Comparison of ENCODE assay signal across 14 cellular contexts in genomic region chr6:23176471-23176870, GRCh38.
DNase-seq lines count a peak whose midpoint lies in the region; FAIRE-seq and TF ChIP-seq lines count a peak whose summit lies in the region.
"Had no signal": no experiment of that assay in that cellular context is flagged by ENCODE, and none has a peak within 500 bp of the region (broad histone marks: within the 10 kb centered on the region; RNA-seq: fewer than 3 reads in every experiment).

No MANE protein-coding gene starts in this region.

- H3K4me1 ChIP-seq in GM23248 (ENCODE audit: insufficient read depth), result peaks cover 28% of the 10 kb centered on the region

- H2AFZ ChIP-seq in GM23248, result no peak overlapping the region
- H2AFZ ChIP-seq: PC-9 had no signal

- H3K9me3 ChIP-seq in GM23248 (ENCODE audit: low read depth), result no peaks in the 10 kb centered on the region
- H3K9me3 ChIP-seq: SJSA1 had no signal

- no peak overlapping the region for H3K9ac ChIP-seq in GM23248
- H3K9ac ChIP-seq: KMS-11 had no signal

- H3K79me2 ChIP-seq in GM23248 (ENCODE audit: insufficient read depth), result no peaks in the 10 kb centered on the region

- H4K20me1 ChIP-seq in GM23248 (ENCODE audit: insufficient read depth), result no peaks in the 10 kb centered on the region

- H3F3A ChIP-seq in GM23248 (ENCODE audit: insufficient read depth), result peaks cover 33% of the 10 kb centered on the region

- no peaks in the 10 kb centered on the region for H3K27me3 ChIP-seq in GM23248 (replicated peaks; ENCODE audit: insufficient read depth)
- H3K27me3 ChIP-seq: SJSA1 had no signal

- no peaks in the 10 kb centered on the region for H3K36me3 ChIP-seq in GM23248 (ENCODE audit: low read depth)
- H3K36me3 ChIP-seq: SJSA1 had no signal

- no peak for TF ChIP-seq CTCF in fibroblast of villous mesenchyme (IDR thresholded peaks at IDR 0.05; ENCODE audit: insufficient read depth, low read depth, low read length)

- H3K9me2 ChIP-seq in GM23248 (ENCODE audit: insufficient read depth), result no peaks in the 10 kb centered on the region

- DNase-seq in GM23248 (no peak), NCI-H2196 treated with DMSO at 0.1 percent for 48 hours (lab: John Stamatoyannopoulos, UW; ENCODE audit: unreplicated experiment) (peak; percentile 36), fibroblast of villous mesenchyme (ENCODE audit: low read depth) (peak; percentile 63), urothelium cell line (ENCODE audit: low spot score) (peak; percentile 9), hepatic stellate cell (ENCODE audit: low spot score) (no peak), head of caudate nucleus (no peak), NCI-H2081 treated with DMSO at 0.1 percent for 48 hours (lab: John Stamatoyannopoulos, UW) (no peak)
- DNase-seq: CD4-positive, CD25-positive, alpha-beta regulatory T cell; DMS53; NCI-H446; PC-9 had no signal

- FAIRE-seq in urothelium cell line (lab: Jason Lieb, UNC), result no peak
- FAIRE-seq: HepG2 had no signal

- intact Hi-C loops in head of caudate nucleus (cut with DNase I), result no loop called here

- H3K4me2 ChIP-seq in GM23248 (ENCODE audit: unreplicated experiment), result no peak overlapping the region
- H3K4me2 ChIP-seq: KMS-11, PC-9 had no signal

- peak overlapping the region; percentile 90; the same call in 1 of the 2 replicates for H3K27ac ChIP-seq in GM23248
- H3K27ac ChIP-seq: KMS-11 had no signal

- H3K4me3 ChIP-seq in GM23248, result no peak overlapping the region
- H3K4me3 ChIP-seq in fibroblast of villous mesenchyme (ENCODE audit: low read depth, low read length), result peak overlapping the region; percentile 53
- H3K4me3 ChIP-seq: PC-9, SJSA1 had no signal

- in situ Hi-C loops in GM23248 (cut with MboI), result no loop called here

- 86 to 90% methylated on average over 8 of the region's 8 CpGs for WGBS in GM23248 (ENCODE audit: low coverage in 1 of 2, low lambda C conversion rate in 2 of 2, missing lambda C conversion rate in 2 of 2), 2 experiments

Comparison
In these comparisons a context has a peak if more than half of its experiments do, and no peak if none do; other contexts are left out.
1. DNase-seq: peak in NCI-H2196 treated with DMSO at 0.1 percent for 48 hours (single experiment), fibroblast of villous mesenchyme (single experiment) and urothelium cell line (single experiment); none in GM23248 (single experiment), hepatic stellate cell (single experiment), head of caudate nucleus (0 of 42) and NCI-H2081 treated with DMSO at 0.1 percent for 48 hours (single experiment).